In the genomic region with DNA sequence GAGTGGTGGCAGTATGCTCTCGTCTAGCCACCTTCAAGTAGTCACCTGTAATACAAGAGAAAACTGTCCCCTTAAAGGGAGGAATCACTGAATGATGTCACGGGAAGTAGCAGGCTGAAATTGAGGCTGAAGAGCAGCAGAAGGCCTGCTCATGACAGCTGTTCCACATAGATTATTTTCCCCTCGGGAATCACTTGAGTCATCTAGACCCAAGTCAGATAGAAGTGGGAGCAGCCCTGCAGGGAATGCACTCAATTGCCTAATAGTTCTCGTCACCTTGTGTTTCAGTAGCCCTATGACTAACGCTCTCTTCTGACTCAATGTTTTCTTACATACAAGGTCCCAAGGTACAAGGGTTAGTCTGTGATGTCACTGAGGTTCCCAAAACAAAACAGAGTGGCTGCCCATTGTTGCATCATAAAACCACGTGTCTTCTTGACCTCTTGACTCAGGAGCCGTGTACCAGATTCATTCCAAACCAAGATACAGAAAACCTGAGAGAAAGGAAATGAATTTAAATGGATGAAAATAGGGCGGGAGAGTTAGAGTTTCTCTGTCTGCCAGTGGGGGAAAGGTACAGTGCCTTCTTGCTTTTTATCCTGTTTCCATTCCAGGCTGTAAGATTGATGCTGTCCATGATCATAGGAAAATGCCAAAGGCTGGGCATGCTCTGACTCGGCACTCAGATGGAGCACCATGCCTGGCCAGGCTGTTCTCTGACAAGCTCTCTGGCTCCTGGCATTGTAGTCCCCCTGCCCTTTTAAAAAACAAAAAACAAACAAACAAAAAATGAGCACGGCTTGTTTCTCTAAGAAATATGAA, we compare ENCODE assay signal across 1 cellular context.
TF ChIP-seq lines count a peak whose summit lies in the region.

No MANE protein-coding gene starts in this region.

TF ChIP-seq in K562, 482 proteins besides CTCF, POLR2A, EP300 and RAD21 (continued from another document and continues in another):
- TF ChIP-seq, protein P1, sequence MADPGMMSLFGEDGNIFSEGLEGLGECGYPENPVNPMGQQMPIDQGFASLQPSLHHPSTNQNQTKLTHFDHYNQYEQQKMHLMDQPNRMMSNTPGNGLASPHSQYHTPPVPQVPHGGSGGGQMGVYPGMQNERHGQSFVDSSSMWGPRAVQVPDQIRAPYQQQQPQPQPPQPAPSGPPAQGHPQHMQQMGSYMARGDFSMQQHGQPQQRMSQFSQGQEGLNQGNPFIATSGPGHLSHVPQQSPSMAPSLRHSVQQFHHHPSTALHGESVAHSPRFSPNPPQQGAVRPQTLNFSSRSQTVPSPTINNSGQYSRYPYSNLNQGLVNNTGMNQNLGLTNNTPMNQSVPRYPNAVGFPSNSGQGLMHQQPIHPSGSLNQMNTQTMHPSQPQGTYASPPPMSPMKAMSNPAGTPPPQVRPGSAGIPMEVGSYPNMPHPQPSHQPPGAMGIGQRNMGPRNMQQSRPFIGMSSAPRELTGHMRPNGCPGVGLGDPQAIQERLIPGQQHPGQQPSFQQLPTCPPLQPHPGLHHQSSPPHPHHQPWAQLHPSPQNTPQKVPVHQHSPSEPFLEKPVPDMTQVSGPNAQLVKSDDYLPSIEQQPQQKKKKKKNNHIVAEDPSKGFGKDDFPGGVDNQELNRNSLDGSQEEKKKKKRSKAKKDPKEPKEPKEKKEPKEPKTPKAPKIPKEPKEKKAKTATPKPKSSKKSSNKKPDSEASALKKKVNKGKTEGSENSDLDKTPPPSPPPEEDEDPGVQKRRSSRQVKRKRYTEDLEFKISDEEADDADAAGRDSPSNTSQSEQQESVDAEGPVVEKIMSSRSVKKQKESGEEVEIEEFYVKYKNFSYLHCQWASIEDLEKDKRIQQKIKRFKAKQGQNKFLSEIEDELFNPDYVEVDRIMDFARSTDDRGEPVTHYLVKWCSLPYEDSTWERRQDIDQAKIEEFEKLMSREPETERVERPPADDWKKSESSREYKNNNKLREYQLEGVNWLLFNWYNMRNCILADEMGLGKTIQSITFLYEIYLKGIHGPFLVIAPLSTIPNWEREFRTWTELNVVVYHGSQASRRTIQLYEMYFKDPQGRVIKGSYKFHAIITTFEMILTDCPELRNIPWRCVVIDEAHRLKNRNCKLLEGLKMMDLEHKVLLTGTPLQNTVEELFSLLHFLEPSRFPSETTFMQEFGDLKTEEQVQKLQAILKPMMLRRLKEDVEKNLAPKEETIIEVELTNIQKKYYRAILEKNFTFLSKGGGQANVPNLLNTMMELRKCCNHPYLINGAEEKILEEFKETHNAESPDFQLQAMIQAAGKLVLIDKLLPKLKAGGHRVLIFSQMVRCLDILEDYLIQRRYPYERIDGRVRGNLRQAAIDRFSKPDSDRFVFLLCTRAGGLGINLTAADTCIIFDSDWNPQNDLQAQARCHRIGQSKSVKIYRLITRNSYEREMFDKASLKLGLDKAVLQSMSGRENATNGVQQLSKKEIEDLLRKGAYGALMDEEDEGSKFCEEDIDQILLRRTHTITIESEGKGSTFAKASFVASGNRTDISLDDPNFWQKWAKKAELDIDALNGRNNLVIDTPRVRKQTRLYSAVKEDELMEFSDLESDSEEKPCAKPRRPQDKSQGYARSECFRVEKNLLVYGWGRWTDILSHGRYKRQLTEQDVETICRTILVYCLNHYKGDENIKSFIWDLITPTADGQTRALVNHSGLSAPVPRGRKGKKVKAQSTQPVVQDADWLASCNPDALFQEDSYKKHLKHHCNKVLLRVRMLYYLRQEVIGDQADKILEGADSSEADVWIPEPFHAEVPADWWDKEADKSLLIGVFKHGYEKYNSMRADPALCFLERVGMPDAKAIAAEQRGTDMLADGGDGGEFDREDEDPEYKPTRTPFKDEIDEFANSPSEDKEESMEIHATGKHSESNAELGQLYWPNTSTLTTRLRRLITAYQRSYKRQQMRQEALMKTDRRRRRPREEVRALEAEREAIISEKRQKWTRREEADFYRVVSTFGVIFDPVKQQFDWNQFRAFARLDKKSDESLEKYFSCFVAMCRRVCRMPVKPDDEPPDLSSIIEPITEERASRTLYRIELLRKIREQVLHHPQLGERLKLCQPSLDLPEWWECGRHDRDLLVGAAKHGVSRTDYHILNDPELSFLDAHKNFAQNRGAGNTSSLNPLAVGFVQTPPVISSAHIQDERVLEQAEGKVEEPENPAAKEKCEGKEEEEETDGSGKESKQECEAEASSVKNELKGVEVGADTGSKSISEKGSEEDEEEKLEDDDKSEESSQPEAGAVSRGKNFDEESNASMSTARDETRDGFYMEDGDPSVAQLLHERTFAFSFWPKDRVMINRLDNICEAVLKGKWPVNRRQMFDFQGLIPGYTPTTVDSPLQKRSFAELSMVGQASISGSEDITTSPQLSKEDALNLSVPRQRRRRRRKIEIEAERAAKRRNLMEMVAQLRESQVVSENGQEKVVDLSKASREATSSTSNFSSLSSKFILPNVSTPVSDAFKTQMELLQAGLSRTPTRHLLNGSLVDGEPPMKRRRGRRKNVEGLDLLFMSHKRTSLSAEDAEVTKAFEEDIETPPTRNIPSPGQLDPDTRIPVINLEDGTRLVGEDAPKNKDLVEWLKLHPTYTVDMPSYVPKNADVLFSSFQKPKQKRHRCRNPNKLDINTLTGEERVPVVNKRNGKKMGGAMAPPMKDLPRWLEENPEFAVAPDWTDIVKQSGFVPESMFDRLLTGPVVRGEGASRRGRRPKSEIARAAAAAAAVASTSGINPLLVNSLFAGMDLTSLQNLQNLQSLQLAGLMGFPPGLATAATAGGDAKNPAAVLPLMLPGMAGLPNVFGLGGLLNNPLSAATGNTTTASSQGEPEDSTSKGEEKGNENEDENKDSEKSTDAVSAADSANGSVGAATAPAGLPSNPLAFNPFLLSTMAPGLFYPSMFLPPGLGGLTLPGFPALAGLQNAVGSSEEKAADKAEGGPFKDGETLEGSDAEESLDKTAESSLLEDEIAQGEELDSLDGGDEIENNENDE (IDR thresholded peaks at IDR 0.05; ENCODE audit: low read depth, low read length), result no peak
- TF ChIP-seq ZNF124 (CRISPR knock-in tag; IDR thresholded peaks at IDR 0.05), result no peak
- TF ChIP-seq, protein P2, sequence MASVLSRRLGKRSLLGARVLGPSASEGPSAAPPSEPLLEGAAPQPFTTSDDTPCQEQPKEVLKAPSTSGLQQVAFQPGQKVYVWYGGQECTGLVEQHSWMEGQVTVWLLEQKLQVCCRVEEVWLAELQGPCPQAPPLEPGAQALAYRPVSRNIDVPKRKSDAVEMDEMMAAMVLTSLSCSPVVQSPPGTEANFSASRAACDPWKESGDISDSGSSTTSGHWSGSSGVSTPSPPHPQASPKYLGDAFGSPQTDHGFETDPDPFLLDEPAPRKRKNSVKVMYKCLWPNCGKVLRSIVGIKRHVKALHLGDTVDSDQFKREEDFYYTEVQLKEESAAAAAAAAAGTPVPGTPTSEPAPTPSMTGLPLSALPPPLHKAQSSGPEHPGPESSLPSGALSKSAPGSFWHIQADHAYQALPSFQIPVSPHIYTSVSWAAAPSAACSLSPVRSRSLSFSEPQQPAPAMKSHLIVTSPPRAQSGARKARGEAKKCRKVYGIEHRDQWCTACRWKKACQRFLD (CRISPR knock-in tag; IDR thresholded peaks at IDR 0.05), result no peak; the same call in 1 of the 2 replicates
- TF ChIP-seq, protein P3, sequence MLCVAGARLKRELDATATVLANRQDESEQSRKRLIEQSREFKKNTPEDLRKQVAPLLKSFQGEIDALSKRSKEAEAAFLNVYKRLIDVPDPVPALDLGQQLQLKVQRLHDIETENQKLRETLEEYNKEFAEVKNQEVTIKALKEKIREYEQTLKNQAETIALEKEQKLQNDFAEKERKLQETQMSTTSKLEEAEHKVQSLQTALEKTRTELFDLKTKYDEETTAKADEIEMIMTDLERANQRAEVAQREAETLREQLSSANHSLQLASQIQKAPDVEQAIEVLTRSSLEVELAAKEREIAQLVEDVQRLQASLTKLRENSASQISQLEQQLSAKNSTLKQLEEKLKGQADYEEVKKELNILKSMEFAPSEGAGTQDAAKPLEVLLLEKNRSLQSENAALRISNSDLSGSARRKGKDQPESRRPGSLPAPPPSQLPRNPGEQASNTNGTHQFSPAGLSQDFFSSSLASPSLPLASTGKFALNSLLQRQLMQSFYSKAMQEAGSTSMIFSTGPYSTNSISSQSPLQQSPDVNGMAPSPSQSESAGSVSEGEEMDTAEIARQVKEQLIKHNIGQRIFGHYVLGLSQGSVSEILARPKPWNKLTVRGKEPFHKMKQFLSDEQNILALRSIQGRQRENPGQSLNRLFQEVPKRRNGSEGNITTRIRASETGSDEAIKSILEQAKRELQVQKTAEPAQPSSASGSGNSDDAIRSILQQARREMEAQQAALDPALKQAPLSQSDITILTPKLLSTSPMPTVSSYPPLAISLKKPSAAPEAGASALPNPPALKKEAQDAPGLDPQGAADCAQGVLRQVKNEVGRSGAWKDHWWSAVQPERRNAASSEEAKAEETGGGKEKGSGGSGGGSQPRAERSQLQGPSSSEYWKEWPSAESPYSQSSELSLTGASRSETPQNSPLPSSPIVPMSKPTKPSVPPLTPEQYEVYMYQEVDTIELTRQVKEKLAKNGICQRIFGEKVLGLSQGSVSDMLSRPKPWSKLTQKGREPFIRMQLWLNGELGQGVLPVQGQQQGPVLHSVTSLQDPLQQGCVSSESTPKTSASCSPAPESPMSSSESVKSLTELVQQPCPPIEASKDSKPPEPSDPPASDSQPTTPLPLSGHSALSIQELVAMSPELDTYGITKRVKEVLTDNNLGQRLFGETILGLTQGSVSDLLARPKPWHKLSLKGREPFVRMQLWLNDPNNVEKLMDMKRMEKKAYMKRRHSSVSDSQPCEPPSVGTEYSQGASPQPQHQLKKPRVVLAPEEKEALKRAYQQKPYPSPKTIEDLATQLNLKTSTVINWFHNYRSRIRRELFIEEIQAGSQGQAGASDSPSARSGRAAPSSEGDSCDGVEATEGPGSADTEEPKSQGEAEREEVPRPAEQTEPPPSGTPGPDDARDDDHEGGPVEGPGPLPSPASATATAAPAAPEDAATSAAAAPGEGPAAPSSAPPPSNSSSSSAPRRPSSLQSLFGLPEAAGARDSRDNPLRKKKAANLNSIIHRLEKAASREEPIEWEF (CRISPR knock-in tag; IDR thresholded peaks at IDR 0.05), result no peak
- peak; percentile 37; the same call in 1 of the 2 replicates for TF ChIP-seq MBD2 (IDR thresholded peaks at IDR 0.05; ENCODE audit: borderline replicate concordance, low read depth)
- TF ChIP-seq ZNF253 (CRISPR knock-in tag; conservative IDR thresholded peaks at IDR 0.05), result no peak
- TF ChIP-seq ZNF408 (CRISPR knock-in tag; IDR thresholded peaks at IDR 0.05; ENCODE audit: low read depth), result no peak
- peak; percentile 93 for TF ChIP-seq SMARCA4 (IDR thresholded peaks at IDR 0.05)
- TF ChIP-seq CBX3 (IDR thresholded peaks at IDR 0.05; ENCODE audit: borderline replicate concordance in 1 of 2, low read length in 2 of 2), result 0 out of 3 replicates have a peak, but pooled peaks of 1 of the 2 experiments have one; percentile 24
- TF ChIP-seq, protein P4, sequence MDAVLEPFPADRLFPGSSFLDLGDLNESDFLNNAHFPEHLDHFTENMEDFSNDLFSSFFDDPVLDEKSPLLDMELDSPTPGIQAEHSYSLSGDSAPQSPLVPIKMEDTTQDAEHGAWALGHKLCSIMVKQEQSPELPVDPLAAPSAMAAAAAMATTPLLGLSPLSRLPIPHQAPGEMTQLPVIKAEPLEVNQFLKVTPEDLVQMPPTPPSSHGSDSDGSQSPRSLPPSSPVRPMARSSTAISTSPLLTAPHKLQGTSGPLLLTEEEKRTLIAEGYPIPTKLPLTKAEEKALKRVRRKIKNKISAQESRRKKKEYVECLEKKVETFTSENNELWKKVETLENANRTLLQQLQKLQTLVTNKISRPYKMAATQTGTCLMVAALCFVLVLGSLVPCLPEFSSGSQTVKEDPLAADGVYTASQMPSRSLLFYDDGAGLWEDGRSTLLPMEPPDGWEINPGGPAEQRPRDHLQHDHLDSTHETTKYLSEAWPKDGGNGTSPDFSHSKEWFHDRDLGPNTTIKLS (IDR thresholded peaks at IDR 0.05; ENCODE audit: borderline replicate concordance, low read depth), result peak; percentile 52; the same call in 1 of the 2 replicates
- peak; percentile 50; the same call in 1 of the 2 replicates for TF ChIP-seq C11orf30 (IDR thresholded peaks at IDR 0.05; ENCODE audit: low read depth)
- no peak for TF ChIP-seq SMARCA5 (IDR thresholded peaks at IDR 0.05)
- peak; percentile 52 for TF ChIP-seq BHLHE40 (IDR thresholded peaks at IDR 0.05; ENCODE audit: low read length)
- peak; percentile 90 for TF ChIP-seq TARDBP (IDR thresholded peaks at IDR 0.05)
- TF ChIP-seq FOS (IDR thresholded peaks at IDR 0.05; ENCODE audit: extremely low read depth, insufficient read length), result peak; percentile 46
- no peak for TF ChIP-seq THRAP3 (IDR thresholded peaks at IDR 0.05; ENCODE audit: borderline replicate concordance)
- TF ChIP-seq FOSL1 (tag; conservative IDR thresholded peaks at IDR 0.05), result peak; percentile 100
- TF ChIP-seq, protein P5, sequence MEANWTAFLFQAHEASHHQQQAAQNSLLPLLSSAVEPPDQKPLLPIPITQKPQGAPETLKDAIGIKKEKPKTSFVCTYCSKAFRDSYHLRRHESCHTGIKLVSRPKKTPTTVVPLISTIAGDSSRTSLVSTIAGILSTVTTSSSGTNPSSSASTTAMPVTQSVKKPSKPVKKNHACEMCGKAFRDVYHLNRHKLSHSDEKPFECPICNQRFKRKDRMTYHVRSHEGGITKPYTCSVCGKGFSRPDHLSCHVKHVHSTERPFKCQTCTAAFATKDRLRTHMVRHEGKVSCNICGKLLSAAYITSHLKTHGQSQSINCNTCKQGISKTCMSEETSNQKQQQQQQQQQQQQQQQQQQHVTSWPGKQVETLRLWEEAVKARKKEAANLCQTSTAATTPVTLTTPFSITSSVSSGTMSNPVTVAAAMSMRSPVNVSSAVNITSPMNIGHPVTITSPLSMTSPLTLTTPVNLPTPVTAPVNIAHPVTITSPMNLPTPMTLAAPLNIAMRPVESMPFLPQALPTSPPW (CRISPR knock-in tag; IDR thresholded peaks at IDR 0.05), result peak; percentile 36; the same call in 1 of the 2 replicates
- TF ChIP-seq LEF1 (IDR thresholded peaks at IDR 0.05), result peak; percentile 66; the same call in 1 of the 2 replicates
- TF ChIP-seq, protein P6, sequence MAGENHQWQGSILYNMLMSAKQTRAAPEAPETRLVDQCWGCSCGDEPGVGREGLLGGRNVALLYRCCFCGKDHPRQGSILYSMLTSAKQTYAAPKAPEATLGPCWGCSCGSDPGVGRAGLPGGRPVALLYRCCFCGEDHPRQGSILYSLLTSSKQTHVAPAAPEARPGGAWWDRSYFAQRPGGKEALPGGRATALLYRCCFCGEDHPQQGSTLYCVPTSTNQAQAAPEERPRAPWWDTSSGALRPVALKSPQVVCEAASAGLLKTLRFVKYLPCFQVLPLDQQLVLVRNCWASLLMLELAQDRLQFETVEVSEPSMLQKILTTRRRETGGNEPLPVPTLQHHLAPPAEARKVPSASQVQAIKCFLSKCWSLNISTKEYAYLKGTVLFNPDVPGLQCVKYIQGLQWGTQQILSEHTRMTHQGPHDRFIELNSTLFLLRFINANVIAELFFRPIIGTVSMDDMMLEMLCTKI (IDR thresholded peaks at IDR 0.05; ENCODE audit: partially characterized antibody), result no peak
- TF ChIP-seq NFE2 (IDR thresholded peaks at IDR 0.05; ENCODE audit: low read depth), result peak; percentile 63
- TF ChIP-seq SAFB2 (IDR thresholded peaks at IDR 0.05; ENCODE audit: borderline replicate concordance, low read depth, low read length, severe bottlenecking), result no peak
- peak; percentile 30 for TF ChIP-seq MEIS2 (IDR thresholded peaks at IDR 0.05; ENCODE audit: partially characterized antibody)
- TF ChIP-seq KAT7 (CRISPR knock-in tag; IDR thresholded peaks at IDR 0.05; ENCODE audit: borderline replicate concordance), result no peak
- peak; percentile 42; the same call in 1 of the 2 replicates for TF ChIP-seq GATAD2B (IDR thresholded peaks at IDR 0.05; ENCODE audit: borderline replicate concordance)
- TF ChIP-seq, protein P7, sequence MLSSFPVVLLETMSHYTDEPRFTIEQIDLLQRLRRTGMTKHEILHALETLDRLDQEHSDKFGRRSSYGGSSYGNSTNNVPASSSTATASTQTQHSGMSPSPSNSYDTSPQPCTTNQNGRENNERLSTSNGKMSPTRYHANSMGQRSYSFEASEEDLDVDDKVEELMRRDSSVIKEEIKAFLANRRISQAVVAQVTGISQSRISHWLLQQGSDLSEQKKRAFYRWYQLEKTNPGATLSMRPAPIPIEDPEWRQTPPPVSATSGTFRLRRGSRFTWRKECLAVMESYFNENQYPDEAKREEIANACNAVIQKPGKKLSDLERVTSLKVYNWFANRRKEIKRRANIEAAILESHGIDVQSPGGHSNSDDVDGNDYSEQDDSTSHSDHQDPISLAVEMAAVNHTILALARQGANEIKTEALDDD (IDR thresholded peaks at IDR 0.05), result 0 out of 2 replicates have a peak, but pooled peaks have one; percentile 16
- TF ChIP-seq KHSRP (IDR thresholded peaks at IDR 0.05), result peak; percentile 55; the same call in 1 of the 2 replicates
